Comparison of ENCODE assay signal across 22 cellular contexts in genomic region chr9:96758845-96759673, GRCh38. TPM values are rescaled to one million over a fixed set of nuclear protein-coding genes. Genes with fewer than 3 reads are reported as not detected.
DNase-seq lines count a peak whose midpoint lies in the region; ATAC-seq, FAIRE-seq and TF ChIP-seq lines count a peak whose summit lies in the region.
"Had no signal": no experiment of that assay in that cellular context is flagged by ENCODE, and none has a peak within 500 bp of the region (broad histone marks: within the 10 kb centered on the region; RNA-seq: fewer than 3 reads in every experiment).

No MANE protein-coding gene starts in this region.

- BruUV-seq in OCI-LY7 (replicated peaks; lab: Mats Ljungman, UMichigan): TSS peak; percentile 32
- BruUV-seq in endothelial cell of umbilical vein (replicated peaks; lab: Mats Ljungman, UMichigan): no TSS peak

- H3K27ac ChIP-seq in OCI-LY7 (ENCODE audit: low read depth, low read length, poor library complexity, severe bottlenecking): no peak overlapping the region
- H3K27ac ChIP-seq in endothelial cell of umbilical vein (ENCODE audit: insufficient read depth, low read depth, low read length): no peak overlapping the region
- H3K27ac ChIP-seq: sigmoid colon, testis had no signal

- no peak overlapping the region for H3K9ac ChIP-seq in endothelial cell of umbilical vein (replicated peaks; ENCODE audit: extremely low read depth, insufficient read depth, low read length)

- H3K36me3 Mint-ChIP-seq in neural crest cell (ENCODE audit: low read depth): peaks cover 90% of the 10 kb centered on the region

- no peak for TF ChIP-seq POLR2A in endothelial cell of umbilical vein (IDR thresholded peaks at IDR 0.05; ENCODE audit: low read depth, low read length)

- H3K4me1 Mint-ChIP-seq in neural crest cell: no peaks in the 10 kb centered on the region
- H3K4me1 Mint-ChIP-seq: activated naive CD8-positive, alpha-beta T cell treated with anti-CD3 and anti-CD28 coated beads for 36 hours had no signal

- H3K79me2 ChIP-seq in OCI-LY7 (ENCODE audit: insufficient read depth, low read depth, low read length) (no peaks in the 10 kb centered on the region), endothelial cell of umbilical vein (ENCODE audit: control insufficient read depth, insufficient read depth, low read length) (no peaks in the 10 kb centered on the region)

- H3K27ac Mint-ChIP-seq in neural crest cell (ENCODE audit: unreplicated experiment): no peak overlapping the region
- H3K27ac Mint-ChIP-seq: activated CD4-positive, alpha-beta memory T cell treated with anti-CD3 and anti-CD28 coated beads for 36 hours; activated naive CD8-positive, alpha-beta T cell treated with anti-CD3 and anti-CD28 coated beads for 36 hours had no signal

- H3K4me3 ChIP-seq in OCI-LY7 (ENCODE audit: low read depth, low read length, poor library complexity, severe bottlenecking): no peak overlapping the region
- no peak overlapping the region for H3K4me3 ChIP-seq in endothelial cell of umbilical vein (replicated peaks in 1 of 3; ENCODE audit: insufficient read depth in 1 of 3, low read depth in 1 of 3, low read length in 3 of 3)
- H3K4me3 ChIP-seq: sigmoid colon, testis had no signal

- H3K9me2 ChIP-seq in OCI-LY7 (ENCODE audit: insufficient read depth, low read length): no peaks in the 10 kb centered on the region

- no peaks in the 10 kb centered on the region for H3K27me3 Mint-ChIP-seq in neural crest cell (ENCODE audit: low read depth)
- H3K27me3 Mint-ChIP-seq: activated CD4-positive, alpha-beta memory T cell treated with anti-CD3 and anti-CD28 coated beads for 36 hours; activated naive CD8-positive, alpha-beta T cell treated with anti-CD3 and anti-CD28 coated beads for 36 hours had no signal

- FAIRE-seq in endothelial cell of umbilical vein (lab: Jason Lieb, UNC): no peak
- FAIRE-seq: keratinocyte had no signal

- intact Hi-C loops in OCI-LY7 (cut with micrococcal nuclease; ENCODE audit: unreplicated experiment) (no loop called here), endothelial cell of umbilical vein (cut with micrococcal nuclease) (no loop called here)

- no peaks in the 10 kb centered on the region for H3K27me3 ChIP-seq in endothelial cell of umbilical vein (ENCODE audit: control insufficient read depth in 2 of 2, insufficient read depth in 2 of 2, low read length in 2 of 2)
- H3K27me3 ChIP-seq: BE2C, sigmoid colon, testis had no signal

- no peak for ATAC-seq in GM19467 (IDR thresholded peaks at IDR 0.05; ENCODE audit: unreplicated experiment)

- H2AFZ ChIP-seq in OCI-LY7 (ENCODE audit: low read length) (no peak overlapping the region), endothelial cell of umbilical vein (ENCODE audit: low read depth, low read length) (no peak overlapping the region)

- dilution Hi-C loops in endothelial cell of umbilical vein (cut with MboI; ENCODE audit: extremely low pct_ligation_motif_present, low sequenced_read_pairs): no loop called here

- no peaks in the 10 kb centered on the region for H3K4me1 ChIP-seq in OCI-LY7 (ENCODE audit: insufficient read depth, low read length, poor library complexity, severe bottlenecking)
- H3K4me1 ChIP-seq in endothelial cell of umbilical vein (ENCODE audit: control insufficient read depth, extremely low read depth, insufficient read depth, low read length): no peaks in the 10 kb centered on the region
- H3K4me1 ChIP-seq: BE2C, sigmoid colon, testis had no signal

- H3K4me3 Mint-ChIP-seq in neural crest cell: peak overlapping the region; percentile 12
- H3K4me3 Mint-ChIP-seq: activated CD4-positive, alpha-beta memory T cell treated with anti-CD3 and anti-CD28 coated beads for 36 hours; activated naive CD8-positive, alpha-beta T cell treated with anti-CD3 and anti-CD28 coated beads for 36 hours had no signal

- H3K36me3 ChIP-seq in OCI-LY7 (ENCODE audit: insufficient read depth, low read length) (peaks cover 82% of the 10 kb centered on the region), endothelial cell of umbilical vein (ENCODE audit: control insufficient read depth in 2 of 2, extremely low read depth in 1 of 2, insufficient read depth in 2 of 2, low read length in 2 of 2) (peaks cover 16 to 34% of the 10 kb centered on the region in 2 experiments)

- no peaks in the 10 kb centered on the region for H3K9me1 ChIP-seq in endothelial cell of umbilical vein (replicated peaks; ENCODE audit: control insufficient read depth, extremely low read depth, insufficient read depth, low read length)

- POLR2A ChIA-PET in OCI-LY7 (lab: Charles Lee) (no interaction called here), endothelial cell of umbilical vein (lab: Charles Lee) (no interaction called here)

- CTCF ChIA-PET in OCI-LY7 (lab: Charles Lee; ENCODE audit: unreplicated experiment): no interaction called here
- CTCF ChIA-PET in endothelial cell of umbilical vein (lab: Charles Lee): no interaction called here

- DNase-seq in ELR (ENCODE audit: low read depth): peak; percentile 19
- no peak for DNase-seq in OCI-LY7 (ENCODE audit: low spot score)
- DNase-seq in endothelial cell of umbilical vein (ENCODE audit: low read depth, low spot score): peak; percentile 4
- no peak for DNase-seq in neural crest cell (ENCODE audit: low read depth, low spot score)
- no peak for DNase-seq in NCI-H1105 (lab: John Stamatoyannopoulos, UW)
- no peak for DNase-seq in HuH-7 (ENCODE audit: low spot score)
- DNase-seq: activated CD4-positive, alpha-beta memory T cell treated with anti-CD3 and anti-CD28 coated beads for 36 hours; activated naive CD8-positive, alpha-beta T cell treated with anti-CD3 and anti-CD28 coated beads for 36 hours; BE2C; DMS153; head of caudate nucleus; IMR-90; midbrain; NCI-H2029; NCI-H774; occipital lobe; RPMI8226; sigmoid colon; stimulated activated CD4-positive, alpha-beta T cell treated with anti-CD3 and anti-CD28 coated beads, Interleukin-4, amount 100 ng/mL, for 1 hour; testis had no signal

- no peak for TF ChIP-seq CTCF in OCI-LY7 (conservative IDR thresholded peaks at IDR 0.05; ENCODE audit: low read length)
- no peak for TF ChIP-seq CTCF in endothelial cell of umbilical vein (IDR thresholded peaks at IDR 0.05; ENCODE audit: extremely low read depth in 1 of 2, insufficient read depth in 1 of 2, low read depth in 1 of 2, low read length in 2 of 2)
- no peak for TF ChIP-seq CTCF in neural crest cell (conservative IDR thresholded peaks at IDR 0.05)

- H3K9me3 ChIP-seq in OCI-LY7 (ENCODE audit: low read length): peaks cover 82% of the 10 kb centered on the region
- peaks cover 31% of the 10 kb centered on the region for H3K9me3 ChIP-seq in endothelial cell of umbilical vein (replicated peaks; ENCODE audit: control insufficient read depth, insufficient read depth, low read length)
- H3K9me3 ChIP-seq: BE2C, testis had no signal

- H3K4me2 ChIP-seq in OCI-LY7 (ENCODE audit: low read length): no peak overlapping the region
- H3K4me2 ChIP-seq in endothelial cell of umbilical vein (ENCODE audit: insufficient read depth, low read length): no peak overlapping the region

- peaks cover 45% of the 10 kb centered on the region for H3K9me3 Mint-ChIP-seq in neural crest cell

- H4K20me1 ChIP-seq in OCI-LY7 (ENCODE audit: insufficient read depth, low read length) (no peaks in the 10 kb centered on the region), endothelial cell of umbilical vein (replicated peaks; ENCODE audit: control insufficient read depth, extremely low read depth, insufficient read depth, low read length) (no peaks in the 10 kb centered on the region)

TF ChIP-seq in endothelial cell of umbilical vein, 7 proteins besides CTCF, POLR2A, EP300 and RAD21:
- TF ChIP-seq JUN (IDR thresholded peaks at IDR 0.05; ENCODE audit: borderline replicate concordance, insufficient read depth, insufficient read length, low read depth): no peak
- no peak for TF ChIP-seq EZH2 (IDR thresholded peaks at IDR 0.05; ENCODE audit: borderline replicate concordance, low read depth, low read length, severe bottlenecking)
TF ChIP-seq in endothelial cell of umbilical vein: peak in this region for 0.

RNA-seq across cellular contexts. Expression of gene ZNF510, which starts 18.8 kb away (rescaled TPM):
- total RNA-seq in OCI-LY7 (2014; rRNA removed; shearing (Covaris generic)): 13.3 and 13.5 TPM in 2 replicates
- total RNA-seq in OCI-LY7 (2022) (13.2 and 13.3 TPM in 2 replicates), endothelial cell of umbilical vein (8.7 and 8.8 TPM in 2 replicates), neural crest cell (19.2 and 23.5 TPM in 2 replicates)
- polyA plus RNA-seq in endothelial cell of umbilical vein: 3.2 and 4.4 TPM in 2 replicates
- polyA plus RNA-seq in endothelial cell of umbilical vein (2011; cell fraction: cytosol; rRNA removed): 4.8 and 5.6 TPM in 2 replicates
- 8.3 and 10.0 TPM in 2 replicates for polyA plus RNA-seq in endothelial cell of umbilical vein (2011; cell fraction: nucleus; rRNA removed)
- 4.6 and 5.8 TPM in 2 replicates for polyA plus RNA-seq in endothelial cell of umbilical vein (2012)
- polyA minus RNA-seq in endothelial cell of umbilical vein: 12.8 and 22.3 TPM in 2 replicates
- polyA minus RNA-seq in endothelial cell of umbilical vein (2011; cell fraction: cytosol; rRNA and poly(A)+ RNA removed): 5.5 TPM
- polyA minus RNA-seq in endothelial cell of umbilical vein (2011; cell fraction: nucleus; rRNA and poly(A)+ RNA removed): 11.3 and 13.5 TPM in 2 replicates

Comparison
In these comparisons a context has a peak if more than half of its experiments do, and no peak if none do; other contexts are left out.
1. DNase-seq: peak in ELR (single experiment) and endothelial cell of umbilical vein (single experiment); none in OCI-LY7 (single experiment), neural crest cell (single experiment), NCI-H1105 (single experiment) and HuH-7 (single experiment).